Comparison of ENCODE assay signal across 8 cellular contexts in genomic region chr3:184513276-184514150, GRCh38. TPM values are rescaled to one million over a fixed set of nuclear protein-coding genes. Genes with fewer than 3 reads are reported as not detected.
DNase-seq lines count a peak whose midpoint lies in the region; ATAC-seq and TF ChIP-seq lines count a peak whose summit lies in the region.

No MANE protein-coding gene starts in this region.

- DNase-seq in CMK (ENCODE audit: low read depth), result peak; percentile 29
- peak; percentile 56 for DNase-seq in LHCN-M2 (ENCODE audit: low read depth)
- DNase-seq in RKO (ENCODE audit: low spot score), result peak; percentile 68
- DNase-seq in fibroblast of the conjunctiva (ENCODE audit: low read depth), result peak; percentile 61
- DNase-seq in nephron progenitor cell, result peak; percentile 96
- DNase-seq in stimulated activated naive CD4-positive, alpha-beta T cell (lab: John Stamatoyannopoulos, UW), result peak; percentile 43 to 80 (median 69)

- H3K4me3 Mint-ChIP-seq in activated T-helper 17 cell treated with anti-CD3 and anti-CD28 coated beads, Interleukin-2, amount 50 U/mL, for 72 hours, result peak overlapping the region; percentile 50
- peak overlapping the region; percentile 71 for H3K4me3 Mint-ChIP-seq in nephron progenitor cell

- H3K4me1 Mint-ChIP-seq in activated T-helper 17 cell treated with anti-CD3 and anti-CD28 coated beads, Interleukin-2, amount 50 U/mL, for 72 hours, result no peaks in the 10 kb centered on the region
- peaks cover 7% of the 10 kb centered on the region for H3K4me1 Mint-ChIP-seq in nephron progenitor cell

- no peaks in the 10 kb centered on the region for H3K36me3 Mint-ChIP-seq in activated T-helper 17 cell treated with anti-CD3 and anti-CD28 coated beads, Interleukin-2, amount 50 U/mL, for 72 hours (ENCODE audit: low read depth)
- H3K36me3 Mint-ChIP-seq in nephron progenitor cell (ENCODE audit: low read depth), result peaks cover 6% of the 10 kb centered on the region

- no peak overlapping the region for H3K27ac Mint-ChIP-seq in activated T-helper 17 cell treated with anti-CD3 and anti-CD28 coated beads, Interleukin-2, amount 50 U/mL, for 72 hours
- H3K27ac Mint-ChIP-seq in nephron progenitor cell, result no peak overlapping the region

- peak; percentile 64 for ATAC-seq in GM21717 (IDR thresholded peaks at IDR 0.05; ENCODE audit: unreplicated experiment)
- ATAC-seq in activated T-helper 17 cell treated with anti-CD3 and anti-CD28 coated beads, Interleukin-2, amount 50 U/mL, for 72 hours (replicated peaks), result peak; percentile 99

- peaks cover 48% of the 10 kb centered on the region for H3K27me3 Mint-ChIP-seq in activated T-helper 17 cell treated with anti-CD3 and anti-CD28 coated beads, Interleukin-2, amount 50 U/mL, for 72 hours
- peaks cover 89% of the 10 kb centered on the region for H3K27me3 Mint-ChIP-seq in nephron progenitor cell (ENCODE audit: low read depth, poor library complexity)

- no peaks in the 10 kb centered on the region for H3K9me3 Mint-ChIP-seq in activated T-helper 17 cell treated with anti-CD3 and anti-CD28 coated beads, Interleukin-2, amount 50 U/mL, for 72 hours
- peaks cover 23% of the 10 kb centered on the region for H3K9me3 Mint-ChIP-seq in nephron progenitor cell

- peak; percentile 85 for TF ChIP-seq CTCF in nephron progenitor cell (IDR thresholded peaks at IDR 0.05)

RNA-seq across cellular contexts. Expression of gene EPHB3, which starts 48.1 kb away (rescaled TPM):
- 2.5 and 4.2 TPM in 2 replicates for total RNA-seq in LHCN-M2 (2014; rRNA removed)
- 3.9 TPM for polyA plus RNA-seq in LHCN-M2 (2012)
- under 1 TPM in 1 of 2 donors, not detected in 1; 0.11 TPM for total RNA-seq in activated T-helper 17 cell treated with anti-CD3 and anti-CD28 coated beads, Interleukin-2, amount 50 U/mL, for 72 hours

Comparison
In these comparisons a context has a peak if more than half of its experiments do, and no peak if none do; other contexts are left out.
1. Peak in every context shown above with its lines: DNase-seq and ATAC-seq.
2. DNase-seq: peak in every context shown above with its lines; median percentile 96 in nephron progenitor cell; 69 in stimulated activated naive CD4-positive, alpha-beta T cell; 68 in RKO; 61 in fibroblast of the conjunctiva; 56 in LHCN-M2; 29 in CMK.